Comparison of ENCODE assay signal across 23 cellular contexts in genomic region chr1:11525151-11525505, GRCh38. TPM values are rescaled to one million over a fixed set of nuclear protein-coding genes. Genes with fewer than 3 reads are reported as not detected.
"Had no signal": no experiment of that assay in that cellular context is flagged by ENCODE, and none has a peak within 500 bp of the region (broad histone marks: within the 10 kb centered on the region; RNA-seq: fewer than 3 reads in every experiment).

No MANE protein-coding gene starts in this region.

- H3K4me3 ChIP-seq: breast epithelium, SJCRH30 had no signal

- DNase-seq: activated CD4-positive, alpha-beta T cell treated with anti-CD3 and anti-CD28 coated beads, Interleukin-2, amount 10 ng/mL, durations not matched to agents 7 days and 5 days; activated CD8-positive, alpha-beta memory T cell treated with anti-CD3 and anti-CD28 coated beads, Interleukin-2, amount 50 U/mL, for 4 hours; activated CD8-positive, alpha-beta T cell treated with anti-CD3 and anti-CD28 coated beads for 36 hours; aorta; IMR-90; Kasumi-1; KBM-7; NCI-H1105 treated with DMSO at 0.1 percent for 48 hours; NCI-H1436 treated with DMSO at 0.1 percent for 48 hours; NCI-H187; NCI-H2081; NCI-H510A treated with DMSO at 0.1 percent for 48 hours; NCI-H69; NK-92 treated with Interleukin-12 subunit alpha and Interleukin-12 subunit beta, amount 100 ng/mL, for 24 hours; OCI-M1; RPMI8226; SJCRH30; SK-N-SH; T-helper 1 cell had no signal

- H3K9me3 Mint-ChIP-seq: activated CD4-positive, alpha-beta T cell treated with anti-CD3 and anti-CD28 coated beads, Interleukin-2, amount 10 ng/mL, durations not matched to agents 7 days and 5 days; activated CD8-positive, alpha-beta T cell treated with anti-CD3 and anti-CD28 coated beads for 36 hours; activated naive CD4-positive, alpha-beta T cell treated with anti-CD3 and anti-CD28 coated beads, Interleukin-2, amount 50 U/mL, for 24 hours had no signal

- H3K9me3 ChIP-seq: breast epithelium, SJCRH30, SK-N-SH had no signal

- H3K9ac ChIP-seq: SK-N-SH had no signal

- ATAC-seq: activated CD8-positive, alpha-beta T cell treated with anti-CD3 and anti-CD28 coated beads for 36 hours; Panc1; Right ventricle myocardium inferior had no signal

- H3K27ac ChIP-seq: breast epithelium, SJCRH30 had no signal

- H3K36me3 ChIP-seq: breast epithelium, SJCRH30 had no signal

- H3K4me1 ChIP-seq: breast epithelium, SJCRH30 had no signal

- H3K27ac Mint-ChIP-seq: activated CD4-positive, alpha-beta T cell treated with anti-CD3 and anti-CD28 coated beads, Interleukin-2, amount 10 ng/mL, durations not matched to agents 7 days and 5 days; activated CD8-positive, alpha-beta T cell treated with anti-CD3 and anti-CD28 coated beads for 36 hours; activated naive CD4-positive, alpha-beta T cell treated with anti-CD3 and anti-CD28 coated beads, Interleukin-2, amount 50 U/mL, for 24 hours had no signal

- H3K4me3 Mint-ChIP-seq: activated CD4-positive, alpha-beta T cell treated with anti-CD3 and anti-CD28 coated beads, Interleukin-2, amount 10 ng/mL, durations not matched to agents 7 days and 5 days; activated CD8-positive, alpha-beta T cell treated with anti-CD3 and anti-CD28 coated beads for 36 hours; activated naive CD4-positive, alpha-beta T cell treated with anti-CD3 and anti-CD28 coated beads, Interleukin-2, amount 50 U/mL, for 24 hours had no signal

- H3K4me2 ChIP-seq: SK-N-SH had no signal

- H3K27me3 ChIP-seq: breast epithelium, SJCRH30 had no signal

- H3K27me3 Mint-ChIP-seq: activated CD4-positive, alpha-beta T cell treated with anti-CD3 and anti-CD28 coated beads, Interleukin-2, amount 10 ng/mL, durations not matched to agents 7 days and 5 days; activated CD8-positive, alpha-beta T cell treated with anti-CD3 and anti-CD28 coated beads for 36 hours; activated naive CD4-positive, alpha-beta T cell treated with anti-CD3 and anti-CD28 coated beads, Interleukin-2, amount 50 U/mL, for 24 hours had no signal

- H3K4me1 Mint-ChIP-seq: activated naive CD4-positive, alpha-beta T cell treated with anti-CD3 and anti-CD28 coated beads, Interleukin-2, amount 50 U/mL, for 24 hours had no signal

- H3K36me3 Mint-ChIP-seq: activated naive CD4-positive, alpha-beta T cell treated with anti-CD3 and anti-CD28 coated beads, Interleukin-2, amount 50 U/mL, for 24 hours had no signal

RNA-seq across cellular contexts. Expression of gene DISP3, which starts 46.2 kb away (rescaled TPM):
- total RNA-seq: IMR-90 had no signal
- polyA plus RNA-seq: aorta had no signal
